Comparison of ENCODE assay signal across 8 cellular contexts in the genomic region with DNA sequence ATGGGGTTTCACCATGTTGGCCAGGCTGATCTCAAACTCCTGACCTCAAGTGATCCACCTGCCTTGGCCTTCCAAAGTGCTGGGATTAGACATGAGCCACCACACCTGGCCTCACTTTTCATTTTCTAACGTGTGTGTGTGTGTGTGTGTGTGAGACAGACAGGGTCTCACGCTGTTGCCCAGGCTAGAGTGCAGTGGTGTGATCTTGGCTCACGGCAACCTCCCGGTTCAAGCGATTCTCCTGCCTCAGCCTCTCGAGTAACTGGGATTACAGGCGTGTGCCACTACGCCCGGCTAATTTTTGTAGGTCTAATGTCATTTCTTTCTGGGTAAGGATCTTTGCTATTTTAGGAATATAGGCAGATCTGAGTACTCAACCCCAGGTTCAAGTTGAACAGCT. TPM values are rescaled to one million over a fixed set of nuclear protein-coding genes. Genes with fewer than 3 reads are reported as not detected.
A peak's percentile ranks its signal among the peaks of the same experiment; 100 is the strongest.
DNase-seq lines count a peak whose midpoint lies in the region; ATAC-seq, FAIRE-seq and TF ChIP-seq lines count a peak whose summit lies in the region.
"Not testable (repeated sequence)": the region's sequence is repeated elsewhere in the genome, so short reads cannot be mapped to it uniquely, and the experiment has no call there.
"Had no signal": no experiment of that assay in that cellular context is flagged by ENCODE, and none has a peak within 500 bp of the region (broad histone marks: within the 10 kb centered on the region; RNA-seq: fewer than 3 reads in every experiment).

No MANE protein-coding gene starts in this region.

- POLR2A ChIA-PET in K562 (lab: Yijun Ruan, JAX): interaction anchor here (1.1 kb wide), 1 partner anchor 8 kb away, joined by 3 read pairs; no protein-coding TSS in a partner anchor

- intact Hi-C loops in K562 (cut with micrococcal nuclease): not testable (repeated sequence)

- H3K4me3 Mint-ChIP-seq in GM23338; endodermal cell; osteocyte (ENCODE audit: unreplicated experiment): not testable (repeated sequence)

- H3K27ac ChIP-seq in GM23338 (ENCODE audit: low read depth) (peak overlapping the region; percentile 69), SK-N-MC (0 out of 2 replicates have a peak overlapping the region, but pooled peaks have one; percentile 30)
- H3K27ac ChIP-seq in K562 (ENCODE audit: extremely low read depth, low read depth, low read length); endodermal cell (ENCODE audit: low read depth, low read length): not testable (repeated sequence)

- not testable (repeated sequence) for H3F3A ChIP-seq in GM23338 (replicated peaks; ENCODE audit: low read depth)

- not testable (repeated sequence) for H3K4me3 ChIP-seq in GM23338; SK-N-MC; K562; endodermal cell (ENCODE audit: low read length)

- not testable (repeated sequence) for H3K4me2 ChIP-seq in GM23338; K562 (ENCODE audit: insufficient read depth, low read length)

- not testable (repeated sequence) for H3K9me1 ChIP-seq in K562 (ENCODE audit: control insufficient read depth, insufficient read depth, low read length)

- DNase-seq in GM23338 (ENCODE audit: low spot score); SK-N-MC (ENCODE audit: low read depth, low spot score); K562 (ENCODE audit: extremely low read depth in 1 of 4, low spot score in 3 of 4): not testable (repeated sequence)
- DNase-seq in activated CD8-positive, alpha-beta memory T cell treated with anti-CD3 and anti-CD28 coated beads for 24 hours: peak; percentile 26
- DNase-seq in endodermal cell (peak; percentile 59), osteocyte (ENCODE audit: extremely low spot score, unreplicated experiment) (peak; percentile 44)
- DNase-seq in stimulated activated CD8-positive, alpha-beta memory T cell treated with anti-CD3 and anti-CD28 coated beads, Interleukin-4, amount 100 ng/mL, for 48 hours: peak; percentile 14

- in situ Hi-C loops in K562 (cut with MboI): not testable (repeated sequence)

- TF ChIP-seq EP300 in K562 (IDR thresholded peaks at IDR 0.05; ENCODE audit: low read length): not testable (repeated sequence)

- BruUV-seq in K562 (replicated peaks; lab: Mats Ljungman, UMichigan): not testable (repeated sequence)

- not testable (repeated sequence) for H2AFZ ChIP-seq in GM23338; K562 (ENCODE audit: low read depth, low read length)

- not testable (repeated sequence) for TF ChIP-seq CTCF in GM23338 (conservative IDR thresholded peaks at IDR 0.05; ENCODE audit: low read depth in 2 of 2); K562 (IDR thresholded peaks at IDR 0.05 in 2 of 3, conservative IDR thresholded peaks at IDR 0.05 in 1 of 3; ENCODE audit: insufficient read depth in 2 of 3, low read depth in 1 of 3, low read length in 3 of 3); osteocyte (IDR thresholded peaks at IDR 0.05)
- TF ChIP-seq CTCF in endodermal cell (conservative IDR thresholded peaks at IDR 0.05): peak; percentile 3

- not testable (repeated sequence) for H3K4me1 ChIP-seq in GM23338 (ENCODE audit: insufficient read depth); endodermal cell (ENCODE audit: control insufficient read depth, insufficient read depth, low read length)
- H3K4me1 ChIP-seq in K562 (replicated peaks in 1 of 2; ENCODE audit: control insufficient read depth in 2 of 2, insufficient read depth in 2 of 2, low read length in 2 of 2): peaks cover 21 to 41% of the 10 kb centered on the region in 2 experiments

- not testable (repeated sequence) for FAIRE-seq in K562 (lab: Jason Lieb, UNC)

- not testable (repeated sequence) for TF ChIP-seq POLR2A in K562 (conservative IDR thresholded peaks at IDR 0.05)

- 74% methylated on average over 9 of the region's 9 CpGs for WGBS in K562 (ENCODE audit: insufficient coverage, low coverage, missing lambda C conversion rate)
- 90 to 98% methylated on average over 8 to 9 of the region's 9 CpGs for WGBS in endodermal cell (ENCODE audit: insufficient coverage in 1 of 2, insufficient read length in 1 of 2), 2 experiments

- peak; percentile 15 for ATAC-seq in GM23338
- not testable (repeated sequence) for ATAC-seq in K562

- H3K9me2 ChIP-seq in GM23338 (ENCODE audit: insufficient read depth): not testable (repeated sequence)

- not testable (repeated sequence) for H3K9ac ChIP-seq in SK-N-MC (ENCODE audit: insufficient read length); K562 (ENCODE audit: insufficient read depth in 1 of 2, low read depth in 2 of 2, low read length in 2 of 2); endodermal cell (ENCODE audit: extremely low read depth, low read length, poor library complexity, severe bottlenecking)

- H4K20me1 ChIP-seq in GM23338 (replicated peaks; ENCODE audit: insufficient read depth); K562 (replicated peaks; ENCODE audit: control insufficient read depth, insufficient read depth, low read length): not testable (repeated sequence)

- H3K4me1 Mint-ChIP-seq in GM23338: peaks cover 12% of the 10 kb centered on the region
- not testable (repeated sequence) for H3K4me1 Mint-ChIP-seq in endodermal cell; osteocyte (ENCODE audit: unreplicated experiment)

- H3K36me3 Mint-ChIP-seq in GM23338 (ENCODE audit: low read depth) (peaks cover 16% of the 10 kb centered on the region), endodermal cell (ENCODE audit: low read depth) (peaks cover 19% of the 10 kb centered on the region), osteocyte (ENCODE audit: unreplicated experiment) (peaks cover 21% of the 10 kb centered on the region)

- H3K27ac Mint-ChIP-seq in GM23338; osteocyte (ENCODE audit: unreplicated experiment): not testable (repeated sequence)
- H3K27ac Mint-ChIP-seq in endodermal cell: peak overlapping the region; percentile 75

- H3K36me3 ChIP-seq in GM23338 (ENCODE audit: insufficient read depth): not testable (repeated sequence)
- H3K36me3 ChIP-seq in SK-N-MC (ENCODE audit: insufficient read depth, low read length): peaks cover 13% of the 10 kb centered on the region; the same call in 1 of the 2 replicates
- peaks cover 17% of the 10 kb centered on the region; the same call in 1 of the 3 replicates for H3K36me3 ChIP-seq in K562 (ENCODE audit: control insufficient read depth, insufficient read depth, low read length)
- peaks cover 41% of the 10 kb centered on the region for H3K36me3 ChIP-seq in endodermal cell (ENCODE audit: control insufficient read depth, insufficient read depth, low read length)

- not testable (repeated sequence) for H3K27me3 Mint-ChIP-seq in GM23338 (ENCODE audit: insufficient read depth, low read depth, poor library complexity); endodermal cell (ENCODE audit: insufficient read depth); osteocyte (ENCODE audit: unreplicated experiment)

- CTCF ChIA-PET in K562 (lab: Yijun Ruan, JAX; ENCODE audit: low intra/inter-chr PET ratio): not testable (repeated sequence)

- not testable (repeated sequence) for H3K27me3 ChIP-seq in GM23338 (ENCODE audit: insufficient read depth); K562 (ENCODE audit: control insufficient read depth in 2 of 2, insufficient read depth in 2 of 2, low read length in 2 of 2); endodermal cell (ENCODE audit: control insufficient read depth, insufficient read depth, low read length, poor library complexity, severe bottlenecking)

- H3K9me3 ChIP-seq in SK-N-MC (ENCODE audit: low read depth, low read length); K562 (replicated peaks; ENCODE audit: control insufficient read depth, insufficient read depth, low read depth, low read length); endodermal cell (ENCODE audit: control insufficient read depth, low read length): not testable (repeated sequence)

- H3K9me3 Mint-ChIP-seq in GM23338; endodermal cell; osteocyte (ENCODE audit: unreplicated experiment): not testable (repeated sequence)

- not testable (repeated sequence) for H3K79me2 ChIP-seq in GM23338 (replicated peaks; ENCODE audit: insufficient read depth); K562 (ENCODE audit: control insufficient read depth, insufficient read depth, low read length)

- not testable (repeated sequence) for TF ChIP-seq RAD21 in K562 (CRISPR knock-in tag; conservative IDR thresholded peaks at IDR 0.05 in 1 of 2, IDR thresholded peaks at IDR 0.05 in 1 of 2)

RNA-seq across cellular contexts. Expression of a gene that starts 4.7 kb away (rescaled TPM):
- 9.6 and 13.3 TPM in 2 replicates for total RNA-seq in GM23338 (2014; rRNA removed; shearing (Covaris generic))
- polyA plus RNA-seq in GM23338 (2016; fragmentation: Nextera tagmentation; extraction: Ambion mirVana) (7.8 and 13.9 TPM in 2 replicates), K562 (2011; rRNA removed) (3.5 and 9.4 TPM in 2 replicates), K562 (2014; fragmentation: Illumina TruSeq; extraction: Trizol) (7.9 and 10.1 TPM in 2 replicates), K562 (2014; fragmentation: Nextera tagmentation; extraction: Ambion mirVana) (1 to 10 TPM; 1.1 to 1.6 TPM), K562 (2014; rRNA removed) (16.9 and 17.0 TPM in 2 replicates)
- total RNA-seq in K562 (2011; cell fraction: chromatin; rRNA removed; ENCODE audit: low replicate concordance): 22.8 and 48.7 TPM in 2 replicates
- 27.3 and 34.7 TPM in 2 replicates for total RNA-seq in K562 (2011; cell fraction: nucleolus; rRNA removed)
- total RNA-seq in K562 (2011; cell fraction: nucleoplasm; rRNA removed): 19.9 and 22.4 TPM in 2 replicates
- total RNA-seq in K562 (2014; rRNA removed) (8.8 and 14.2 TPM in 2 replicates), K562 (2014; rRNA removed; fragmentation: Illumina TruSeq; extraction: Trizol) (3.3 and 5.6 TPM in 2 replicates), K562 (2015; rRNA removed; fragmentation: Illumina TruSeq; extraction: Trizol) (4.8 and 5.2 TPM in 2 replicates), K562 (2021) (25.1 and 26.4 TPM in 2 replicates), endodermal cell (1 to 10 TPM; 5.2 to 8.5 TPM), osteocyte (0.81 and 0.86 TPM in 2 replicates)
- 4.3 and 5.3 TPM in 2 replicates for polyA plus RNA-seq in K562 (2011; cell fraction: cytosol; rRNA removed)
- polyA plus RNA-seq in K562 (2011; cell fraction: nucleus; rRNA removed): 35.4 and 49.7 TPM in 2 replicates
- polyA plus RNA-seq in K562 (2012): 16.0 and 29.7 TPM in 2 replicates
- 1.8 and 2.6 TPM in 2 replicates for polyA minus RNA-seq in K562 (2011; rRNA and poly(A)+ RNA removed)
- polyA minus RNA-seq in K562 (2011; cell fraction: cytosol; rRNA and poly(A)+ RNA removed): 5.7 and 7.7 TPM in 2 replicates
- 10.6 and 13.4 TPM in 2 replicates for polyA minus RNA-seq in K562 (2011; cell fraction: nucleus; rRNA and poly(A)+ RNA removed)
- 12.8 TPM for polyA plus RNA-seq in endodermal cell (2013, experiment 1 of 2)
- polyA plus RNA-seq in endodermal cell (2013, experiment 2 of 2): 10.6 TPM
- polyA plus RNA-seq: CD4-positive, CD25-positive, alpha-beta regulatory T cell had no signal

RNA-seq across cellular contexts. Expression of a gene that starts 30.5 kb away (rescaled TPM):
- total RNA-seq in GM23338 (2014; rRNA removed; shearing (Covaris generic)): 26.6 and 35.4 TPM in 2 replicates
- polyA plus RNA-seq in GM23338 (2016; fragmentation: Nextera tagmentation; extraction: Ambion mirVana) (3.9 and 4.1 TPM in 2 replicates), K562 (2011; rRNA removed) (2.5 and 5.2 TPM in 2 replicates), K562 (2014; fragmentation: Illumina TruSeq; extraction: Trizol) (1.2 and 2.4 TPM in 2 replicates), K562 (2014; fragmentation: Nextera tagmentation; extraction: Ambion mirVana) (under 1 TPM in 1 of 2 experiments, not detected in 1; 0.10 TPM), K562 (2014; rRNA removed) (4.5 and 5.7 TPM in 2 replicates)
- total RNA-seq in K562 (2011; cell fraction: chromatin; rRNA removed; ENCODE audit: low replicate concordance): 2.2 and 9.3 TPM in 2 replicates
- 10.4 and 11.3 TPM in 2 replicates for total RNA-seq in K562 (2011; cell fraction: nucleolus; rRNA removed)
- 6.5 and 7.2 TPM in 2 replicates for total RNA-seq in K562 (2011; cell fraction: nucleoplasm; rRNA removed)
- total RNA-seq in K562 (2014; rRNA removed) (7.3 and 10.2 TPM in 2 replicates), K562 (2014; rRNA removed; fragmentation: Illumina TruSeq; extraction: Trizol) (0.44 and 0.54 TPM in 2 replicates), K562 (2015; rRNA removed; fragmentation: Illumina TruSeq; extraction: Trizol) (1.2 and 1.4 TPM in 2 replicates), K562 (2021) (7.0 and 8.6 TPM in 2 replicates), endodermal cell (10 to 100 TPM; 45.7 to 51.9 TPM), osteocyte (26.1 and 26.9 TPM in 2 replicates)
- 5.0 and 11.3 TPM in 2 replicates for polyA plus RNA-seq in K562 (2011; cell fraction: cytosol; rRNA removed)
- 7.6 and 9.3 TPM in 2 replicates for polyA plus RNA-seq in K562 (2011; cell fraction: nucleus; rRNA removed)
- polyA plus RNA-seq in K562 (2012): 3.1 and 8.9 TPM in 2 replicates
- 1.6 and 2.1 TPM in 2 replicates for polyA minus RNA-seq in K562 (2011; rRNA and poly(A)+ RNA removed)
- 2.9 and 4.5 TPM in 2 replicates for polyA minus RNA-seq in K562 (2011; cell fraction: cytosol; rRNA and poly(A)+ RNA removed)
- 1.6 and 3.9 TPM in 2 replicates for polyA minus RNA-seq in K562 (2011; cell fraction: nucleus; rRNA and poly(A)+ RNA removed)
- polyA plus RNA-seq in endodermal cell (2013, experiment 1 of 2): 48.1 TPM
- 43.2 TPM for polyA plus RNA-seq in endodermal cell (2013, experiment 2 of 2)

RNA-seq across cellular contexts. Expression of a gene that starts 49.0 kb away (rescaled TPM):
- total RNA-seq in GM23338 (2014; rRNA removed; shearing (Covaris generic)): 193 and 216 TPM in 2 replicates
- polyA plus RNA-seq in GM23338 (2016; fragmentation: Nextera tagmentation; extraction: Ambion mirVana) (101 and 122 TPM in 2 replicates), K562 (2011; rRNA removed) (11.5 and 62.4 TPM in 2 replicates), K562 (2014; fragmentation: Illumina TruSeq; extraction: Trizol) (35.2 and 63.4 TPM in 2 replicates), K562 (2014; fragmentation: Nextera tagmentation; extraction: Ambion mirVana) (1 to 10 TPM; 5.4 to 5.9 TPM), K562 (2014; rRNA removed) (36.4 and 36.6 TPM in 2 replicates)
- 22.1 and 107 TPM in 2 replicates for total RNA-seq in K562 (2011; cell fraction: chromatin; rRNA removed; ENCODE audit: low replicate concordance)
- total RNA-seq in K562 (2011; cell fraction: nucleolus; rRNA removed): 206 and 251 TPM in 2 replicates
- 71.4 and 95.0 TPM in 2 replicates for total RNA-seq in K562 (2011; cell fraction: nucleoplasm; rRNA removed)
- total RNA-seq in K562 (2014; rRNA removed) (51.0 and 69.9 TPM in 2 replicates), K562 (2014; rRNA removed; fragmentation: Illumina TruSeq; extraction: Trizol) (9.6 and 15.6 TPM in 2 replicates), K562 (2015; rRNA removed; fragmentation: Illumina TruSeq; extraction: Trizol) (20.7 and 21.4 TPM in 2 replicates), K562 (2021) (69.9 and 75.3 TPM in 2 replicates), endodermal cell (100 to 1,000 TPM; 178 to 205 TPM), osteocyte (574 and 620 TPM in 2 replicates)
- polyA plus RNA-seq in K562 (2011; cell fraction: cytosol; rRNA removed): 34.3 and 53.6 TPM in 2 replicates
- polyA plus RNA-seq in K562 (2011; cell fraction: nucleus; rRNA removed): 101 and 122 TPM in 2 replicates
- 77.5 and 193 TPM in 2 replicates for polyA plus RNA-seq in K562 (2012)
- polyA minus RNA-seq in K562 (2011; rRNA and poly(A)+ RNA removed): 6.6 and 12.3 TPM in 2 replicates
- 47.6 and 80.7 TPM in 2 replicates for polyA minus RNA-seq in K562 (2011; cell fraction: cytosol; rRNA and poly(A)+ RNA removed)
- polyA minus RNA-seq in K562 (2011; cell fraction: nucleus; rRNA and poly(A)+ RNA removed): 31.0 and 38.4 TPM in 2 replicates
- 96.8 TPM for polyA plus RNA-seq in endodermal cell (2013, experiment 1 of 2)
- 86.7 TPM for polyA plus RNA-seq in endodermal cell (2013, experiment 2 of 2)
